ENCODE assay signal across 8 cellular contexts in genomic region chr9:4689687-4690104, GRCh38. TPM values are rescaled to one million over a fixed set of nuclear protein-coding genes. Genes with fewer than 3 reads are reported as not detected.
DNase-seq lines count a peak whose midpoint lies in the region; ATAC-seq and TF ChIP-seq lines count a peak whose summit lies in the region.

No MANE protein-coding gene starts in this region.

- POLR2A ChIA-PET in GM10248 (lab: Yijun Ruan, JAX): no interaction called here

- no peak for TF ChIP-seq CTCF in GM10248 (IDR thresholded peaks at IDR 0.05; ENCODE audit: control extremely low read depth, extremely low read depth, low read depth, missing control alignments)

- CTCF ChIA-PET in GM10248 (lab: Yijun Ruan, JAX): no interaction called here

- ATAC-seq in GM19463 (IDR thresholded peaks at IDR 0.05; ENCODE audit: unreplicated experiment) (peak; percentile 78), HG03280 (IDR thresholded peaks at IDR 0.05; ENCODE audit: unreplicated experiment) (peak; percentile 61), esophagus mucosa (peak; percentile 73)

- DNase-seq in GM10248 (ENCODE audit: extremely low spot score) (peak; percentile 37), COLO829 (ENCODE audit: low spot score) (no peak), NCI-H146 (lab: John Stamatoyannopoulos, UW) (no peak), iPS-NIHi11 (ENCODE audit: low spot score) (no peak), HuH-7 (ENCODE audit: low spot score) (no peak)

RNA-seq across cellular contexts. Expression of gene CDC37L1, which starts 10.3 kb away (rescaled TPM):
- 9.3 TPM for total RNA-seq in esophagus mucosa

RNA-seq across cellular contexts. Expression of gene SPATA6L, which starts 23.4 kb away (rescaled TPM):
- 3.1 TPM for total RNA-seq in esophagus mucosa

RNA-seq across cellular contexts. Expression of gene PLPP6, which starts 27.6 kb away (rescaled TPM):
- 6.1 TPM for total RNA-seq in esophagus mucosa

RNA-seq across cellular contexts. Expression of gene AK3, which starts 51.3 kb away (rescaled TPM):
- 65.6 TPM for total RNA-seq in esophagus mucosa
